ENCODE assay signal across 8 cellular contexts in the genomic region with DNA sequence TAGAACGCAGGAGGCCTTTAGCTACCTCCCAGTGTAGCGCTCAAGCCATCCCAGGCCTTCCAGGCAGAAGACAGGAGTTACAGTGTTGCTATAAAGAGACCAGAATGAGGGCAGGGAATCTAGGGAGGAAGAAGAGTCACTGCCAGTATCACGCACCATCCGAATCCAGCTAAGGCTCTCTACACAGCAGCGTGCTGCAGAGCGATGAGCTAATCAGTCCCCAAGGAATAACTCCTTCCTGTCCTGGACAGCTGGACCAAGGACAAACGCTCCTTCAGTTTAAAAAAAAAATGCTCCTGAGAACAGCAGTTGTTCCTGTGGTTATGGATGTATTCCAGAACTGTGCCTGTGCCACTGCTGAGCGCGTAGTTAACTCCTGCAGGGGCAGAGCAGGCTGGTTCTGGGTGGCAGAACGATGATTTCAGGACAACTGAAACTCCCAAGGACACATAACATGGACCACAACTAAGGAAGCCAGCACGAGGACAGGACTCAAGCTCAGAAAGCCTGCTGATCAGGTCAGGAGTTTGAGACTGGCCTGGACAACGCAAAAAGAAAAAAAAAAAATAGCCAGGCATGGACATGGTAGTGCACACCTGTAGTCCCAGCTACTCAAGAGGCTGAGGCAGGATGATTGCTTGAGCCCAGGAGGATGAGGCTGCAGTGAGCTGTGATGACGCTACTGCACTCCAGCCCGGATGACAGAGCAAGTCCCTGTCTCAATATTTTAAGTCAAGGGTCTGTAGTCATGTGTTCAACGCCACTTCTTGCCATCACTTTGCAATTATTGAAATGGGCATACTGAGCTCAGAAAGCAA. TPM values are rescaled to one million over a fixed set of nuclear protein-coding genes. Genes with fewer than 3 reads are reported as not detected.
DNase-seq lines count a peak whose midpoint lies in the region; ATAC-seq, FAIRE-seq and TF ChIP-seq lines count a peak whose summit lies in the region.

No MANE protein-coding gene starts in this region.

- peaks cover 0 to 41% of the 10 kb centered on the region in 2 experiments; a peak in 2 of 4 replicates for H3K79me2 ChIP-seq in H1 (ENCODE audit: control insufficient read depth in 1 of 2, insufficient read depth in 2 of 2, low read length in 2 of 2)
- peaks cover 50% of the 10 kb centered on the region for H3K79me2 ChIP-seq in neural progenitor cell (ENCODE audit: low read depth)

- H3K79me1 ChIP-seq in H1 (ENCODE audit: low read depth, low read length), result peaks cover 24% of the 10 kb centered on the region

- ATAC-seq in CD4-positive, alpha-beta T cell (ENCODE audit: poor library complexity), result no peak
- ATAC-seq in GM21619 (IDR thresholded peaks at IDR 0.05; ENCODE audit: unreplicated experiment), result no peak

- H3K18ac ChIP-seq in H1 (ENCODE audit: extremely low read depth, low read length), result no peak overlapping the region

- no peak overlapping the region for H2BK15ac ChIP-seq in H1 (ENCODE audit: low read length)

- H3K4me3 ChIP-seq in H1 (ENCODE audit: extremely low read depth in 1 of 4, insufficient read depth in 2 of 4, low read depth in 3 of 4, low read length in 4 of 4), result 0 out of 8 replicates have a peak overlapping the region, but pooled peaks of 1 of the 4 experiments have one; percentile 8
- peak overlapping the region; percentile 96 for H3K4me3 ChIP-seq in neural progenitor cell

- peaks cover 49% of the 10 kb centered on the region for H3K4me1 Mint-ChIP-seq in CD4-positive, alpha-beta T cell (ENCODE audit: low read depth)
- peaks cover 33% of the 10 kb centered on the region for H3K4me1 Mint-ChIP-seq in neural progenitor cell

- H4K91ac ChIP-seq in H1 (replicated peaks; ENCODE audit: insufficient read length, low read length), result no peak overlapping the region

- H3K4me3 Mint-ChIP-seq in CD4-positive, alpha-beta T cell, result peak overlapping the region; percentile 70
- peak overlapping the region; percentile 61 for H3K4me3 Mint-ChIP-seq in neural progenitor cell

- no peak for TF ChIP-seq POLR2A in H1 (IDR thresholded peaks at IDR 0.05; ENCODE audit: control extremely low read depth in 1 of 2, low read depth in 2 of 2, low read length in 2 of 2)

- no peak for TF ChIP-seq CTCF in CD4-positive, alpha-beta T cell (IDR thresholded peaks at IDR 0.05)
- no peak for TF ChIP-seq CTCF in H1 (IDR thresholded peaks at IDR 0.05; ENCODE audit: control extremely low read depth in 1 of 3, insufficient read depth in 1 of 3, low read depth in 1 of 3, low read length in 3 of 3)
- no peak for TF ChIP-seq CTCF in neural progenitor cell (IDR thresholded peaks at IDR 0.05)

- H3K27ac Mint-ChIP-seq in CD4-positive, alpha-beta T cell, result peak overlapping the region; percentile 26
- H3K27ac Mint-ChIP-seq in neural progenitor cell, result peak overlapping the region; percentile 55

- H4K5ac ChIP-seq in H1 (ENCODE audit: insufficient read length, low read depth, low read length), result no peak overlapping the region

- no peak overlapping the region for H3K23ac ChIP-seq in H1 (ENCODE audit: insufficient read length)

- POLR2A ChIA-PET in CD4-positive, alpha-beta T cell (lab: Charles Lee), result interaction anchor here (0.6 to 1.6 kb wide), 7 partner anchors 11 to 560 kb away, joined by 3 to 5 read pairs (median 4); a partner anchor contains a TSS
- POLR2A ChIA-PET in H1 (lab: Charles Lee; ENCODE audit: partially characterized antibody), result interaction anchor here (1.0 to 24.2 kb wide), 16 partner anchors 10 to 317 kb away, joined by 3 to 665 read pairs (median 4); a partner anchor contains a TSS

- intact Hi-C loops in CD4-positive, alpha-beta T cell (cut with DNase I, micrococcal nuclease), result no loop called here

- no peak for TF ChIP-seq EP300 in H1 (IDR thresholded peaks at IDR 0.05; ENCODE audit: borderline replicate concordance in 1 of 2, low read depth in 2 of 2, low read length in 2 of 2)

- H4K20me1 ChIP-seq in H1 (replicated peaks in 1 of 2; ENCODE audit: control insufficient read depth in 1 of 2, insufficient read depth in 2 of 2, low read length in 2 of 2) (peaks cover 10 to 26% of the 10 kb centered on the region in 2 experiments), neural progenitor cell (ENCODE audit: low read depth) (peaks cover 47% of the 10 kb centered on the region)

- H3K4me1 ChIP-seq in H1 (replicated peaks in 1 of 4; ENCODE audit: control insufficient read depth in 3 of 4, insufficient read depth in 4 of 4, low read length in 3 of 4) (peaks cover 4 to 15% (median 9%) of the 10 kb centered on the region in 4 experiments), neural progenitor cell (peaks cover 10% of the 10 kb centered on the region)

- CTCF ChIA-PET in CD4-positive, alpha-beta T cell (lab: Charles Lee), result interaction anchor here (0.7 to 2.8 kb wide), 15 partner anchors 10 to 384 kb away, joined by 3 to 9 read pairs (median 4); a partner anchor contains a TSS
- CTCF ChIA-PET in H1 (lab: Charles Lee; ENCODE audit: partially characterized antibody), result interaction anchor here (0.6 to 24.9 kb wide), 15 partner anchors 4 to 383 kb away, joined by 3 to 462 read pairs (median 4); a partner anchor contains a TSS

- H3K9me3 Mint-ChIP-seq in CD4-positive, alpha-beta T cell, result no peaks in the 10 kb centered on the region
- H3K9me3 Mint-ChIP-seq in neural progenitor cell, result no peaks in the 10 kb centered on the region

- WGBS in H1 (ENCODE audit: extremely low coverage in 1 of 2, insufficient coverage in 1 of 2, insufficient read length in 1 of 2, insufficient replicate concordance in 2 of 2, low coverage in 1 of 2, low lambda C conversion rate in 2 of 2, missing lambda C conversion rate in 1 of 2), 2 experiments, result 92% methylated on average over 15 of the region's 15 CpGs; no CpG with 5 or more reads in 1 of the 2 experiments

- H2BK5ac ChIP-seq in H1 (ENCODE audit: low read depth, low read length), result no peak overlapping the region

- no peak overlapping the region for H4K8ac ChIP-seq in H1 (ENCODE audit: extremely low read depth, insufficient read depth, low read length)

- H3K4me2 ChIP-seq in H1 (ENCODE audit: insufficient read depth in 1 of 2, low read depth in 2 of 2, low read length in 2 of 2) (peak overlapping the region; percentile 92 to 99; a peak in 2 of 4 replicates), neural progenitor cell (peak overlapping the region; percentile 94)

- H3K9ac ChIP-seq in H1 (replicated peaks in 1 of 4; ENCODE audit: extremely low read depth in 1 of 4, low read depth in 3 of 4, low read length in 3 of 4) (no peak overlapping the region), neural progenitor cell (no peak overlapping the region)

- no peaks in the 10 kb centered on the region for H3K27me3 ChIP-seq in CD4-positive, alpha-beta T cell (ENCODE audit: control insufficient read depth, insufficient read depth, low read length)
- H3K27me3 ChIP-seq in H1 (replicated peaks in 1 of 4; ENCODE audit: control insufficient read depth in 3 of 4, extremely low read depth in 1 of 4, insufficient read depth in 3 of 4, low read length in 3 of 4) (no peaks in the 10 kb centered on the region), neural progenitor cell (no peaks in the 10 kb centered on the region)

- no peak overlapping the region for H3K56ac ChIP-seq in H1 (replicated peaks; ENCODE audit: insufficient read length, low read depth, low read length)

- no peak overlapping the region for H2AK5ac ChIP-seq in H1 (ENCODE audit: low read depth, low read length)

- no peak for FAIRE-seq in H1 (lab: Jason Lieb, UNC)

- TF ChIP-seq RAD21 in H1 (IDR thresholded peaks at IDR 0.05 in 1 of 2, conservative IDR thresholded peaks at IDR 0.05 in 1 of 2; ENCODE audit: low read depth in 2 of 2, low read length in 2 of 2), result no peak

- H2AFZ ChIP-seq in H1 (ENCODE audit: low read length) (no peak overlapping the region), neural progenitor cell (replicated peaks) (no peak overlapping the region)

- H3K4ac ChIP-seq in H1 (replicated peaks; ENCODE audit: insufficient read length, low read depth, low read length), result no peak overlapping the region

- peaks cover 53% of the 10 kb centered on the region for H3K36me3 Mint-ChIP-seq in CD4-positive, alpha-beta T cell (ENCODE audit: low read depth)
- H3K36me3 Mint-ChIP-seq in neural progenitor cell, result peaks cover 14% of the 10 kb centered on the region

- no peak overlapping the region for H3K14ac ChIP-seq in H1 (ENCODE audit: insufficient read length)

- H2BK12ac ChIP-seq in H1 (ENCODE audit: low read depth, low read length), result no peak overlapping the region

- no peaks in the 10 kb centered on the region for H3K9me3 ChIP-seq in CD4-positive, alpha-beta T cell (ENCODE audit: control insufficient read depth, low read length)
- no peaks in the 10 kb centered on the region for H3K9me3 ChIP-seq in H1 (ENCODE audit: insufficient read depth in 2 of 2, low read depth in 1 of 2, low read length in 1 of 2)
- H3K9me3 ChIP-seq in neural progenitor cell (ENCODE audit: low read depth), result no peaks in the 10 kb centered on the region

- peaks cover 13% of the 10 kb centered on the region; the same call in 1 of the 2 replicates for H3K23me2 ChIP-seq in H1 (ENCODE audit: low read depth, low read length)

- no peak for DNase-seq in CD4-positive, alpha-beta T cell
- DNase-seq in NCI-H524 treated with DMSO at 0.1 percent for 48 hours (lab: John Stamatoyannopoulos, UW) (peak; percentile 12), H1 (ENCODE audit: low read depth in 1 of 2, low spot score in 2 of 2) (no peak), neural progenitor cell (ENCODE audit: low spot score) (no peak), HT-29 (ENCODE audit: low spot score) (no peak), kidney glomerular epithelial cell (lab: John Stamatoyannopoulos, UW) (no peak)
- DNase-seq in activated effector memory CD4-positive, alpha-beta T cell treated with anti-CD3 and anti-CD28 coated beads, Interleukin-2, amount 50 U/mL, for 16 hours, result no peak

- no peak overlapping the region for H3K27ac ChIP-seq in CD4-positive, alpha-beta T cell (ENCODE audit: low read depth, low read length)
- H3K27ac ChIP-seq in H1 (ENCODE audit: low read depth, low read length) (no peak overlapping the region), neural progenitor cell (no peak overlapping the region)

- H2BK20ac ChIP-seq in H1 (ENCODE audit: low read length), result no peak overlapping the region

- peaks cover 12 to 18% (median 13%) of the 10 kb centered on the region in 4 experiments for H3K36me3 ChIP-seq in H1 (ENCODE audit: control insufficient read depth in 2 of 4, insufficient read depth in 4 of 4, low read length in 3 of 4)
- no peaks in the 10 kb centered on the region for H3K36me3 ChIP-seq in neural progenitor cell

- peaks cover 33% of the 10 kb centered on the region for H3F3A ChIP-seq in neural progenitor cell (ENCODE audit: low read depth)

- no peak overlapping the region for H2BK120ac ChIP-seq in H1 (replicated peaks; ENCODE audit: low read depth, low read length)

- no peaks in the 10 kb centered on the region for H3K27me3 Mint-ChIP-seq in CD4-positive, alpha-beta T cell
- H3K27me3 Mint-ChIP-seq in neural progenitor cell (ENCODE audit: insufficient read depth, low read depth), result peaks cover 8% of the 10 kb centered on the region

RNA-seq across cellular contexts. Expression of a gene that starts 2.6 kb away (rescaled TPM):
- 10 to 100 TPM; 21.6 to 21.9 TPM for total RNA-seq in CD4-positive, alpha-beta T cell
- 11.8 and 12.2 TPM in 2 replicates for total RNA-seq in H1 (2021; fragmentation: NEBNext Ultra II Directional; extraction: Animal tissue kit (Norgen Biotek cat#: 25700))
- 12.8 and 16.4 TPM in 2 replicates for polyA plus RNA-seq in H1 (2011; rRNA removed)
- polyA plus RNA-seq in H1 (2011; cell fraction: cytosol; rRNA removed), result 15.3 TPM
- polyA plus RNA-seq in H1 (2011; cell fraction: nucleus; rRNA removed), result 40.6 TPM
- polyA plus RNA-seq in H1 (2012, experiment 1 of 2), result 8.2 to 13.3 TPM (median 13.2 TPM) in 4 replicates
- 7.8 TPM for polyA plus RNA-seq in H1 (2012, experiment 2 of 2)
- 11.5 TPM for polyA plus RNA-seq in H1 (2013, experiment 1 of 2)
- polyA plus RNA-seq in H1 (2013, experiment 2 of 2), result 9.5 TPM
- 4.7 and 4.9 TPM in 2 replicates for polyA minus RNA-seq in H1 (2011; rRNA and poly(A)+ RNA removed)
- 3.6 TPM for polyA minus RNA-seq in H1 (2011; cell fraction: cytosol; rRNA and poly(A)+ RNA removed)
- polyA minus RNA-seq in H1 (2011; cell fraction: nucleus; rRNA and poly(A)+ RNA removed), result 10.6 TPM
- 9.9 and 21.1 TPM in 2 replicates for total RNA-seq in neural progenitor cell (ENCODE audit: low replicate concordance)
- 0.37 and 0.41 TPM in 2 replicates for total RNA-seq in HT-29 (2014; rRNA removed; shearing (Covaris generic))

RNA-seq across cellular contexts. Expression of a gene that starts 14.8 kb away (rescaled TPM):
- total RNA-seq in CD4-positive, alpha-beta T cell, result 10 to 100 TPM; 75.3 to 76.8 TPM
- 82.6 and 85.6 TPM in 2 replicates for total RNA-seq in H1 (2021; fragmentation: NEBNext Ultra II Directional; extraction: Animal tissue kit (Norgen Biotek cat#: 25700))
- polyA plus RNA-seq in H1 (2011; rRNA removed), result 34.4 and 35.4 TPM in 2 replicates
- 55.4 TPM for polyA plus RNA-seq in H1 (2011; cell fraction: cytosol; rRNA removed)
- 191 TPM for polyA plus RNA-seq in H1 (2011; cell fraction: nucleus; rRNA removed)
- 73.4 to 85.0 TPM (median 77.9 TPM) in 4 replicates for polyA plus RNA-seq in H1 (2012, experiment 1 of 2)
- 49.2 TPM for polyA plus RNA-seq in H1 (2012, experiment 2 of 2)
- 63.9 TPM for polyA plus RNA-seq in H1 (2013, experiment 1 of 2)
- 51.3 TPM for polyA plus RNA-seq in H1 (2013, experiment 2 of 2)
- 29.8 and 75.1 TPM in 2 replicates for polyA minus RNA-seq in H1 (2011; rRNA and poly(A)+ RNA removed)
- 26.6 TPM for polyA minus RNA-seq in H1 (2011; cell fraction: cytosol; rRNA and poly(A)+ RNA removed)
- polyA minus RNA-seq in H1 (2011; cell fraction: nucleus; rRNA and poly(A)+ RNA removed), result 45.4 TPM
- 43.8 and 47.8 TPM in 2 replicates for total RNA-seq in neural progenitor cell (ENCODE audit: low replicate concordance)
- 73.5 and 74.9 TPM in 2 replicates for total RNA-seq in HT-29 (2014; rRNA removed; shearing (Covaris generic))

RNA-seq across cellular contexts. Expression of a gene that starts 18.9 kb away (rescaled TPM):
- 100 to 1,000 TPM; 498 to 508 TPM for total RNA-seq in CD4-positive, alpha-beta T cell
- 5,175 and 5,215 TPM in 2 replicates for total RNA-seq in H1 (2021; fragmentation: NEBNext Ultra II Directional; extraction: Animal tissue kit (Norgen Biotek cat#: 25700))
- 15,878 and 16,791 TPM in 2 replicates for polyA plus RNA-seq in H1 (2011; rRNA removed)
- polyA plus RNA-seq in H1 (2011; cell fraction: cytosol; rRNA removed), result 15,311 TPM
- 11,358 TPM for polyA plus RNA-seq in H1 (2011; cell fraction: nucleus; rRNA removed)
- polyA plus RNA-seq in H1 (2012, experiment 1 of 2), result 6,320 to 9,842 TPM (median 9,706 TPM) in 4 replicates
- 9,111 TPM for polyA plus RNA-seq in H1 (2012, experiment 2 of 2)
- 3,841 TPM for polyA plus RNA-seq in H1 (2013, experiment 1 of 2)
- 3,883 TPM for polyA plus RNA-seq in H1 (2013, experiment 2 of 2)
- polyA minus RNA-seq in H1 (2011; rRNA and poly(A)+ RNA removed), result 9,722 and 10,058 TPM in 2 replicates
- 5,130 TPM for polyA minus RNA-seq in H1 (2011; cell fraction: cytosol; rRNA and poly(A)+ RNA removed)
- 3,036 TPM for polyA minus RNA-seq in H1 (2011; cell fraction: nucleus; rRNA and poly(A)+ RNA removed)
- total RNA-seq in neural progenitor cell (ENCODE audit: low replicate concordance), result 3,866 and 6,177 TPM in 2 replicates
- 6,490 and 6,870 TPM in 2 replicates for total RNA-seq in HT-29 (2014; rRNA removed; shearing (Covaris generic))

RNA-seq across cellular contexts. Expression of a gene that starts 53.9 kb away (rescaled TPM):
- total RNA-seq in CD4-positive, alpha-beta T cell, result 100 to 1,000 TPM; 288 to 292 TPM
- 305 and 330 TPM in 2 replicates for total RNA-seq in H1 (2021; fragmentation: NEBNext Ultra II Directional; extraction: Animal tissue kit (Norgen Biotek cat#: 25700))
- polyA plus RNA-seq in H1 (2011; rRNA removed), result 198 and 214 TPM in 2 replicates
- polyA plus RNA-seq in H1 (2011; cell fraction: cytosol; rRNA removed), result 178 TPM
- 362 TPM for polyA plus RNA-seq in H1 (2011; cell fraction: nucleus; rRNA removed)
- 194 to 267 TPM (median 241 TPM) in 4 replicates for polyA plus RNA-seq in H1 (2012, experiment 1 of 2)
- 52.1 TPM for polyA plus RNA-seq in H1 (2012, experiment 2 of 2)
- 180 TPM for polyA plus RNA-seq in H1 (2013, experiment 1 of 2)
- 192 TPM for polyA plus RNA-seq in H1 (2013, experiment 2 of 2)
- polyA minus RNA-seq in H1 (2011; rRNA and poly(A)+ RNA removed), result 290 and 298 TPM in 2 replicates
- 180 TPM for polyA minus RNA-seq in H1 (2011; cell fraction: cytosol; rRNA and poly(A)+ RNA removed)
- polyA minus RNA-seq in H1 (2011; cell fraction: nucleus; rRNA and poly(A)+ RNA removed), result 129 TPM
- total RNA-seq in neural progenitor cell (ENCODE audit: low replicate concordance), result 381 and 412 TPM in 2 replicates
- total RNA-seq in HT-29 (2014; rRNA removed; shearing (Covaris generic)), result 253 and 269 TPM in 2 replicates

RNA-seq across cellular contexts. Expression of a gene that starts 59.4 kb away (rescaled TPM):
- total RNA-seq in CD4-positive, alpha-beta T cell, result 10 to 100 TPM; 13.7 to 14.9 TPM
- total RNA-seq in H1 (2021; fragmentation: NEBNext Ultra II Directional; extraction: Animal tissue kit (Norgen Biotek cat#: 25700)), result 129 and 132 TPM in 2 replicates
- polyA plus RNA-seq in H1 (2011; rRNA removed), result 55.8 and 69.6 TPM in 2 replicates
- polyA plus RNA-seq in H1 (2011; cell fraction: cytosol; rRNA removed), result 80.8 TPM
- polyA plus RNA-seq in H1 (2011; cell fraction: nucleus; rRNA removed), result 136 TPM
- polyA plus RNA-seq in H1 (2012, experiment 1 of 2), result 87.4 to 104 TPM (median 95.1 TPM) in 4 replicates
- polyA plus RNA-seq in H1 (2012, experiment 2 of 2), result 28.6 TPM
- 55.8 TPM for polyA plus RNA-seq in H1 (2013, experiment 1 of 2)
- polyA plus RNA-seq in H1 (2013, experiment 2 of 2), result 51.4 TPM
- 177 and 197 TPM in 2 replicates for polyA minus RNA-seq in H1 (2011; rRNA and poly(A)+ RNA removed)
- polyA minus RNA-seq in H1 (2011; cell fraction: cytosol; rRNA and poly(A)+ RNA removed), result 94.8 TPM
- 106 TPM for polyA minus RNA-seq in H1 (2011; cell fraction: nucleus; rRNA and poly(A)+ RNA removed)
- total RNA-seq in neural progenitor cell (ENCODE audit: low replicate concordance), result 113 and 120 TPM in 2 replicates
- total RNA-seq in HT-29 (2014; rRNA removed; shearing (Covaris generic)), result 115 and 141 TPM in 2 replicates
